ENCODE assay signal across 16 cellular contexts in genomic region chr14:53596845-53597525, GRCh38.
"Had no signal": no experiment of that assay in that cellular context is flagged by ENCODE, and none has a peak within 500 bp of the region (broad histone marks: within the 10 kb centered on the region; RNA-seq: fewer than 3 reads in every experiment).

No MANE protein-coding gene starts in this region.

- FAIRE-seq: keratinocyte, pancreas had no signal

- H3K4me1 Mint-ChIP-seq: activated CD4-positive, alpha-beta memory T cell treated with anti-CD3 and anti-CD28 coated beads, Interleukin-2, amount 10 ng/mL, durations not matched to agents 7 days and 5 days; activated CD4-positive, alpha-beta T cell treated with anti-CD3 and anti-CD28 coated beads for 36 hours; activated naive CD8-positive, alpha-beta T cell treated with anti-CD3 and anti-CD28 coated beads, Interleukin-2, amount 10 ng/mL, durations not matched to agents 7 days and 5 days had no signal

- H3K27ac ChIP-seq: cardiac muscle cell, gastroesophageal sphincter, left ventricle myocardium inferior, neural progenitor cell, pancreas, uterus, VCaP had no signal

- H3K4me2 ChIP-seq: neural progenitor cell had no signal

- H3K4me3 ChIP-seq: cardiac muscle cell, gastroesophageal sphincter, left ventricle myocardium inferior, neural progenitor cell, pancreas, uterus had no signal

- H3K9me3 ChIP-seq: gastroesophageal sphincter, pancreas, uterus had no signal

- H2AFZ ChIP-seq: neural progenitor cell had no signal

- ATAC-seq: activated CD4-positive, alpha-beta T cell treated with anti-CD3 and anti-CD28 coated beads for 36 hours; activated T-cell treated with anti-CD3 and anti-CD28 coated beads, Interleukin-2, amount 50 U/mL, for 72 hours; gastroesophageal sphincter; pancreas had no signal

- H3K36me3 ChIP-seq: cardiac muscle cell, gastroesophageal sphincter, left ventricle myocardium inferior, neural progenitor cell, pancreas, uterus had no signal

- H3K27me3 Mint-ChIP-seq: activated CD4-positive, alpha-beta memory T cell treated with anti-CD3 and anti-CD28 coated beads, Interleukin-2, amount 10 ng/mL, durations not matched to agents 7 days and 5 days; activated CD4-positive, alpha-beta T cell treated with anti-CD3 and anti-CD28 coated beads for 36 hours; activated naive CD8-positive, alpha-beta T cell treated with anti-CD3 and anti-CD28 coated beads, Interleukin-2, amount 10 ng/mL, durations not matched to agents 7 days and 5 days had no signal

- H3K27me3 ChIP-seq: cardiac muscle cell, gastroesophageal sphincter, neural progenitor cell, pancreas, uterus had no signal

- H3K36me3 Mint-ChIP-seq: activated naive CD8-positive, alpha-beta T cell treated with anti-CD3 and anti-CD28 coated beads, Interleukin-2, amount 10 ng/mL, durations not matched to agents 7 days and 5 days had no signal

- H3K9me3 Mint-ChIP-seq: activated CD4-positive, alpha-beta memory T cell treated with anti-CD3 and anti-CD28 coated beads, Interleukin-2, amount 10 ng/mL, durations not matched to agents 7 days and 5 days; neural progenitor cell had no signal

- DNase-seq: activated CD4-positive, alpha-beta memory T cell treated with anti-CD3 and anti-CD28 coated beads, Interleukin-2, amount 10 ng/mL, durations not matched to agents 7 days and 5 days; activated CD4-positive, alpha-beta T cell treated with anti-CD3 and anti-CD28 coated beads for 36 hours; activated CD8-positive, alpha-beta memory T cell treated with anti-CD3 and anti-CD28 coated beads, Interleukin-2, amount 50 U/mL, for 4 hours; activated gamma-delta T cell treated with Interleukin-2 at 50 U/mL for 16 hours; activated naive CD8-positive, alpha-beta T cell treated with anti-CD3 and anti-CD28 coated beads, Interleukin-2, amount 10 ng/mL, durations not matched to agents 7 days and 5 days; activated T-cell treated with anti-CD3 and anti-CD28 coated beads, Interleukin-2, amount 50 U/mL, for 72 hours; anterior cingulate cortex; left ventricle myocardium inferior; pancreas; T1000; uterus had no signal

- H3K4me1 ChIP-seq: gastroesophageal sphincter, left ventricle myocardium inferior, pancreas, uterus had no signal

- H3K27ac Mint-ChIP-seq: activated CD4-positive, alpha-beta memory T cell treated with anti-CD3 and anti-CD28 coated beads, Interleukin-2, amount 10 ng/mL, durations not matched to agents 7 days and 5 days; activated CD4-positive, alpha-beta T cell treated with anti-CD3 and anti-CD28 coated beads for 36 hours; activated naive CD8-positive, alpha-beta T cell treated with anti-CD3 and anti-CD28 coated beads, Interleukin-2, amount 10 ng/mL, durations not matched to agents 7 days and 5 days; activated T-cell treated with anti-CD3 and anti-CD28 coated beads, Interleukin-2, amount 50 U/mL, for 72 hours; neural progenitor cell had no signal

- H3K4me3 Mint-ChIP-seq: activated CD4-positive, alpha-beta memory T cell treated with anti-CD3 and anti-CD28 coated beads, Interleukin-2, amount 10 ng/mL, durations not matched to agents 7 days and 5 days; activated CD4-positive, alpha-beta T cell treated with anti-CD3 and anti-CD28 coated beads for 36 hours; activated naive CD8-positive, alpha-beta T cell treated with anti-CD3 and anti-CD28 coated beads, Interleukin-2, amount 10 ng/mL, durations not matched to agents 7 days and 5 days; activated T-cell treated with anti-CD3 and anti-CD28 coated beads, Interleukin-2, amount 50 U/mL, for 72 hours; neural progenitor cell had no signal
